2 cellular contexts compared by ENCODE assay signal in the genomic region with DNA sequence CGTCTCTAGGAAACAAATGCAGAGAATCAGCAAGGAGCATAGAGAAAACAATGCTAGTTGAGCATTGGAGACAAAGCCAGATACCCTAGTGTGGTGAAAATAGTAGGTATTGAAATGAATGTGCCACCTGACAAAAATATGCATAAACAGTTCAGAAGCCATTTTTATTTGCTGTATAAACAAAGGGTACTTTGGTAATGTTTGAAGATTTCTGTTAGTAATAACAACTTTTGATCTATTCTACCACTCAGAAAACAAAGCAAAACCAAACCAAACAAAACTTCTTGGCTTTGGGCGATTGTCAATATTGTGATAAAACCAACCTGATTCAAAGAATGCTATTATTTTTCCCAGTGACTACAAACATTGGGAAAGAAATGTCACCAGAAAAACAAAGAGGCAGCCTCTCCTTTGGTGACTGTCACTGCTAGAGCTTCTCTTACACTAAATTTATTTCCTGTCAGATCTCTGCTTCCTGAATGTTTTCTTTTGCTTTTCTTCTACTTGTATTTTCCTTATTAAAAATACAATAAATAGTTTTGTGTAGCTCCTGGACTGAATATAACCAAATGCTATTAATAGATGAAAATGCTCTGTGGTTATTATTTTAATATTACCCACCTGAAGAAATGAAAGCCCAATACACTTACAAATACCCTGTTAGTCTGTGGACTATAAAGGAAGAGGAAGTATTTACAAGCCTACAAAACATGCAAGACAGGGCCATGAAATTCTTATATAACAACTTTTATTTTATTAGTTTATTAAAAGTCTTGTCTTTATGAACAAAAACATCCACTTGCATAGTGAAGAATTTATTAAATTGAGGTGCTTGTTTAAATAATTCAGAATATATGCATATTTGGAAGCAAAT.
TF ChIP-seq lines count a peak whose summit lies in the region.

No MANE protein-coding gene starts in this region.

TF ChIP-seq in SK-N-SH, 30 proteins besides CTCF, POLR2A, EP300 and RAD21 (continued from another document):
- TF ChIP-seq NFIC (IDR thresholded peaks at IDR 0.05; ENCODE audit: borderline replicate concordance) (no peak), TEAD4 (IDR thresholded peaks at IDR 0.05; ENCODE audit: borderline replicate concordance, insufficient read depth) (no peak), ELF1 (IDR thresholded peaks at IDR 0.05) (no peak), EZH2phosphoT487 (IDR thresholded peaks at IDR 0.05; ENCODE audit: borderline replicate concordance, low read depth) (no peak), CHD2 (IDR thresholded peaks at IDR 0.05; ENCODE audit: low read length, partially characterized antibody) (no peak)

TF ChIP-seq in SK-N-SH treated with all-trans-retinoic acid at 6 μM for 48 hours, 23 proteins besides CTCF, POLR2A, EP300 and RAD21 (continued from another document):
- TF ChIP-seq, protein P1, sequence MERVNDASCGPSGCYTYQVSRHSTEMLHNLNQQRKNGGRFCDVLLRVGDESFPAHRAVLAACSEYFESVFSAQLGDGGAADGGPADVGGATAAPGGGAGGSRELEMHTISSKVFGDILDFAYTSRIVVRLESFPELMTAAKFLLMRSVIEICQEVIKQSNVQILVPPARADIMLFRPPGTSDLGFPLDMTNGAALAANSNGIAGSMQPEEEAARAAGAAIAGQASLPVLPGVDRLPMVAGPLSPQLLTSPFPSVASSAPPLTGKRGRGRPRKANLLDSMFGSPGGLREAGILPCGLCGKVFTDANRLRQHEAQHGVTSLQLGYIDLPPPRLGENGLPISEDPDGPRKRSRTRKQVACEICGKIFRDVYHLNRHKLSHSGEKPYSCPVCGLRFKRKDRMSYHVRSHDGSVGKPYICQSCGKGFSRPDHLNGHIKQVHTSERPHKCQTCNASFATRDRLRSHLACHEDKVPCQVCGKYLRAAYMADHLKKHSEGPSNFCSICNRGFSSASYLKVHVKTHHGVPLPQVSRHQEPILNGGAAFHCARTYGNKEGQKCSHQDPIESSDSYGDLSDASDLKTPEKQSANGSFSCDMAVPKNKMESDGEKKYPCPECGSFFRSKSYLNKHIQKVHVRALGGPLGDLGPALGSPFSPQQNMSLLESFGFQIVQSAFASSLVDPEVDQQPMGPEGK (CRISPR knock-in tag; IDR thresholded peaks at IDR 0.05; ENCODE audit: borderline replicate concordance) = no peak
- no peak for TF ChIP-seq PPARA (CRISPR knock-in tag; IDR thresholded peaks at IDR 0.05; ENCODE audit: borderline replicate concordance)
- no peak for TF ChIP-seq SNAI2 (CRISPR knock-in tag; IDR thresholded peaks at IDR 0.05)
- no peak for TF ChIP-seq ZNF565 (CRISPR knock-in tag; conservative IDR thresholded peaks at IDR 0.05; ENCODE audit: low read depth)
- TF ChIP-seq ZNF8 (CRISPR knock-in tag; IDR thresholded peaks at IDR 0.05) = no peak
- TF ChIP-seq TSHZ2 (CRISPR knock-in tag; IDR thresholded peaks at IDR 0.05) = no peak
- no peak for TF ChIP-seq CSRNP3 (CRISPR knock-in tag; IDR thresholded peaks at IDR 0.05)
- no peak for TF ChIP-seq ISL1 (CRISPR knock-in tag; IDR thresholded peaks at IDR 0.05)
- no peak for TF ChIP-seq POU6F1 (CRISPR knock-in tag; IDR thresholded peaks at IDR 0.05; ENCODE audit: borderline replicate concordance, low read depth)
- TF ChIP-seq RARB (CRISPR knock-in tag; IDR thresholded peaks at IDR 0.05) = no peak
- TF ChIP-seq ZFP30 (CRISPR knock-in tag; IDR thresholded peaks at IDR 0.05) = no peak
- no peak for TF ChIP-seq ZNF70 (CRISPR knock-in tag; IDR thresholded peaks at IDR 0.05)
- TF ChIP-seq BACH2 (CRISPR knock-in tag; IDR thresholded peaks at IDR 0.05; ENCODE audit: borderline replicate concordance) = no peak
- TF ChIP-seq ESRRG (CRISPR knock-in tag; IDR thresholded peaks at IDR 0.05) = no peak
- no peak for TF ChIP-seq OSR1 (CRISPR knock-in tag; IDR thresholded peaks at IDR 0.05)
- TF ChIP-seq ZFP3 (CRISPR knock-in tag; IDR thresholded peaks at IDR 0.05) = no peak
